25 cellular contexts compared by ENCODE assay signal in genomic region chr20:38834868-38835267, GRCh38. TPM values are rescaled to one million over a fixed set of nuclear protein-coding genes. Genes with fewer than 3 reads are reported as not detected.
DNase-seq lines count a peak whose midpoint lies in the region; ATAC-seq lines count a peak whose summit lies in the region.
"Had no signal": no experiment of that assay in that cellular context is flagged by ENCODE, and none has a peak within 500 bp of the region (broad histone marks: within the 10 kb centered on the region; RNA-seq: fewer than 3 reads in every experiment).

No MANE protein-coding gene starts in this region.

- H3K4me3 Mint-ChIP-seq in activated CD8-positive, alpha-beta memory T cell treated with anti-CD3 and anti-CD28 coated beads, Interleukin-2, amount 10 ng/mL, durations not matched to agents 7 days and 5 days = no peak overlapping the region
- H3K4me3 Mint-ChIP-seq in activated T-helper 2 cell treated with anti-CD3 and anti-CD28 coated beads, Interferon-gamma antibody, Interleukin-2, Interleukin-4, amounts not matched to agents 10 μg/mL and 5 μg/mL and 100 μg/mL, durations not matched to agents 14 hours and 24 hours and 36 hours (ENCODE audit: low read depth) = no peak overlapping the region
- H3K4me3 Mint-ChIP-seq in stimulated activated memory B cell treated with anti-CD40 and anti-IgM and Interleukin-4, amounts not matched to agents 10 μg/mL and 1 μg/mL and 100 μg/mL, for 72 hours = no peak overlapping the region
- peak overlapping the region in 1 of 10 donors; percentile 46 for H3K4me3 Mint-ChIP-seq in naive thymus-derived CD8-positive, alpha-beta T cell
- H3K4me3 Mint-ChIP-seq: activated T-cell treated with anti-CD3 and anti-CD28 coated beads, Interleukin-2, amount 50 U/mL, for 4 hours had no signal

- intact Hi-C loops in activated T-helper 2 cell treated with anti-CD3 and anti-CD28 coated beads, Interferon-gamma antibody, Interleukin-2, Interleukin-4, amounts not matched to agents 10 μg/mL and 5 μg/mL and 100 μg/mL, durations not matched to agents 14 hours and 24 hours and 36 hours (cut with micrococcal nuclease) = no loop called here

- no peak for ATAC-seq in activated CD8-positive, alpha-beta memory T cell treated with anti-CD3 and anti-CD28 coated beads, Interleukin-2, amount 10 ng/mL, durations not matched to agents 7 days and 5 days
- ATAC-seq in HG02610 (IDR thresholded peaks at IDR 0.05; ENCODE audit: unreplicated experiment) (peak; percentile 50), GM18907 (IDR thresholded peaks at IDR 0.05; ENCODE audit: unreplicated experiment) (no peak), HG03108 (IDR thresholded peaks at IDR 0.05; ENCODE audit: unreplicated experiment) (no peak)
- ATAC-seq in stimulated activated memory B cell treated with anti-CD40 and anti-IgM and Interleukin-4, amounts not matched to agents 10 μg/mL and 1 μg/mL and 100 μg/mL, for 72 hours = peak; percentile 52
- no peak for ATAC-seq in naive thymus-derived CD8-positive, alpha-beta T cell
- ATAC-seq: body of pancreas had no signal

- H3K4me1 Mint-ChIP-seq in activated CD8-positive, alpha-beta memory T cell treated with anti-CD3 and anti-CD28 coated beads, Interleukin-2, amount 10 ng/mL, durations not matched to agents 7 days and 5 days = peaks cover 61% of the 10 kb centered on the region
- H3K4me1 Mint-ChIP-seq in activated T-helper 2 cell treated with anti-CD3 and anti-CD28 coated beads, Interferon-gamma antibody, Interleukin-2, Interleukin-4, amounts not matched to agents 10 μg/mL and 5 μg/mL and 100 μg/mL, durations not matched to agents 14 hours and 24 hours and 36 hours (ENCODE audit: low read depth) = peaks cover 62% of the 10 kb centered on the region
- peaks cover 84% of the 10 kb centered on the region for H3K4me1 Mint-ChIP-seq in stimulated activated memory B cell treated with anti-CD40 and anti-IgM and Interleukin-4, amounts not matched to agents 10 μg/mL and 1 μg/mL and 100 μg/mL, for 72 hours
- H3K4me1 Mint-ChIP-seq in naive thymus-derived CD8-positive, alpha-beta T cell = peaks cover 26 to 68% (median 46%) of the 10 kb centered on the region in 4 donors

- CTCF ChIA-PET in activated CD8-positive, alpha-beta memory T cell treated with anti-CD3 and anti-CD28 coated beads, Interleukin-2, amount 10 ng/mL, durations not matched to agents 7 days and 5 days (lab: Charles Lee) = interaction anchor here (1.2 to 2.5 kb wide), 5 partner anchors 15 to 58 kb away, joined by 3 to 10 read pairs (median 4); partner anchors contain the start of gene PPP1R16B

- H3K27ac Mint-ChIP-seq in activated CD8-positive, alpha-beta memory T cell treated with anti-CD3 and anti-CD28 coated beads, Interleukin-2, amount 10 ng/mL, durations not matched to agents 7 days and 5 days = peak overlapping the region; percentile 65
- H3K27ac Mint-ChIP-seq in activated T-helper 2 cell treated with anti-CD3 and anti-CD28 coated beads, Interferon-gamma antibody, Interleukin-2, Interleukin-4, amounts not matched to agents 10 μg/mL and 5 μg/mL and 100 μg/mL, durations not matched to agents 14 hours and 24 hours and 36 hours = peak overlapping the region; percentile 68
- peak overlapping the region; percentile 77 for H3K27ac Mint-ChIP-seq in stimulated activated memory B cell treated with anti-CD40 and anti-IgM and Interleukin-4, amounts not matched to agents 10 μg/mL and 1 μg/mL and 100 μg/mL, for 72 hours
- H3K27ac Mint-ChIP-seq in naive thymus-derived CD8-positive, alpha-beta T cell = peak overlapping the region in 3 of 10 donors; percentile 31 to 55 (median 49)

- DNase-seq in activated CD8-positive, alpha-beta memory T cell treated with anti-CD3 and anti-CD28 coated beads, Interleukin-2, amount 10 ng/mL, durations not matched to agents 7 days and 5 days = peak; percentile 9
- no peak for DNase-seq in activated CD8-positive, alpha-beta memory T cell treated with anti-CD3 and anti-CD28 coated beads for 24 hours
- DNase-seq in activated T-helper 2 cell treated with anti-CD3 and anti-CD28 coated beads, Interferon-gamma antibody, Interleukin-2, Interleukin-4, amounts not matched to agents 10 μg/mL and 5 μg/mL and 100 μg/mL, durations not matched to agents 14 hours and 24 hours and 36 hours (ENCODE audit: low spot score) = no peak
- no peak for DNase-seq in naive thymus-derived CD8-positive, alpha-beta T cell
- DNase-seq: activated naive CD4-positive, alpha-beta T cell treated with Interleukin-2 at 50 U/mL for 16 hours; activated T-cell treated with anti-CD3 and anti-CD28 coated beads, Interleukin-2, amount 50 U/mL, for 4 hours; body of pancreas; cerebellar nuclear complex; dermis blood vessel endothelial cell; DMS153; foreskin fibroblast; H7; islet precursor cell; left ventricle myocardium inferior; mesendoderm; NCI-H1417 treated with DMSO at 0.1 percent for 48 hours; NCI-H226; NCI-H69; Peyer's patch; small intestine; transverse colon had no signal

- no peaks in the 10 kb centered on the region for H3K27me3 Mint-ChIP-seq in activated CD8-positive, alpha-beta memory T cell treated with anti-CD3 and anti-CD28 coated beads, Interleukin-2, amount 10 ng/mL, durations not matched to agents 7 days and 5 days
- H3K27me3 Mint-ChIP-seq in activated T-helper 2 cell treated with anti-CD3 and anti-CD28 coated beads, Interferon-gamma antibody, Interleukin-2, Interleukin-4, amounts not matched to agents 10 μg/mL and 5 μg/mL and 100 μg/mL, durations not matched to agents 14 hours and 24 hours and 36 hours (ENCODE audit: low read depth) = no peaks in the 10 kb centered on the region
- no peaks in the 10 kb centered on the region for H3K27me3 Mint-ChIP-seq in stimulated activated memory B cell treated with anti-CD40 and anti-IgM and Interleukin-4, amounts not matched to agents 10 μg/mL and 1 μg/mL and 100 μg/mL, for 72 hours
- H3K27me3 Mint-ChIP-seq in naive thymus-derived CD8-positive, alpha-beta T cell = no peaks in the 10 kb centered on the region

- H3K36me3 Mint-ChIP-seq in activated CD8-positive, alpha-beta memory T cell treated with anti-CD3 and anti-CD28 coated beads, Interleukin-2, amount 10 ng/mL, durations not matched to agents 7 days and 5 days = peaks cover 54% of the 10 kb centered on the region
- H3K36me3 Mint-ChIP-seq in activated T-helper 2 cell treated with anti-CD3 and anti-CD28 coated beads, Interferon-gamma antibody, Interleukin-2, Interleukin-4, amounts not matched to agents 10 μg/mL and 5 μg/mL and 100 μg/mL, durations not matched to agents 14 hours and 24 hours and 36 hours (ENCODE audit: low read depth) = peaks cover 78% of the 10 kb centered on the region
- H3K36me3 Mint-ChIP-seq in stimulated activated memory B cell treated with anti-CD40 and anti-IgM and Interleukin-4, amounts not matched to agents 10 μg/mL and 1 μg/mL and 100 μg/mL, for 72 hours = peaks cover 70% of the 10 kb centered on the region
- peaks cover 0 to 35% (median 13%) of the 10 kb centered on the region in 3 donors for H3K36me3 Mint-ChIP-seq in naive thymus-derived CD8-positive, alpha-beta T cell

- H3K9me3 Mint-ChIP-seq in activated CD8-positive, alpha-beta memory T cell treated with anti-CD3 and anti-CD28 coated beads, Interleukin-2, amount 10 ng/mL, durations not matched to agents 7 days and 5 days (ENCODE audit: low read depth) = no peaks in the 10 kb centered on the region
- H3K9me3 Mint-ChIP-seq in activated T-helper 2 cell treated with anti-CD3 and anti-CD28 coated beads, Interferon-gamma antibody, Interleukin-2, Interleukin-4, amounts not matched to agents 10 μg/mL and 5 μg/mL and 100 μg/mL, durations not matched to agents 14 hours and 24 hours and 36 hours = no peaks in the 10 kb centered on the region
- H3K9me3 Mint-ChIP-seq in stimulated activated memory B cell treated with anti-CD40 and anti-IgM and Interleukin-4, amounts not matched to agents 10 μg/mL and 1 μg/mL and 100 μg/mL, for 72 hours = no peaks in the 10 kb centered on the region
- H3K9me3 Mint-ChIP-seq in naive thymus-derived CD8-positive, alpha-beta T cell = no peaks in the 10 kb centered on the region
- H3K9me3 Mint-ChIP-seq: activated T-cell treated with anti-CD3 and anti-CD28 coated beads, Interleukin-2, amount 50 U/mL, for 4 hours had no signal

- POLR2A ChIA-PET in naive thymus-derived CD8-positive, alpha-beta T cell (lab: Charles Lee) = interaction anchor here (0.6 to 1.6 kb wide), 4 partner anchors 12 to 167 kb away, joined by 3 to 7 read pairs (median 4); no protein-coding TSS in a partner anchor

RNA-seq across cellular contexts. Expression of gene PPP1R16B, which starts 29.4 kb away (rescaled TPM):
- total RNA-seq in activated CD8-positive, alpha-beta memory T cell treated with anti-CD3 and anti-CD28 coated beads, Interleukin-2, amount 10 ng/mL, durations not matched to agents 7 days and 5 days = 100 to 1,000 TPM in 1 of 2 experiments, 10 to 100 TPM in 1; 86.5 to 128 TPM
- total RNA-seq in activated T-helper 2 cell treated with anti-CD3 and anti-CD28 coated beads, Interferon-gamma antibody, Interleukin-2, Interleukin-4, amounts not matched to agents 10 μg/mL and 5 μg/mL and 100 μg/mL, durations not matched to agents 14 hours and 24 hours and 36 hours = 109 and 111 TPM in 2 replicates
- 10 to 100 TPM; 31.4 to 33.6 TPM for total RNA-seq in naive thymus-derived CD8-positive, alpha-beta T cell
- polyA plus RNA-seq in naive thymus-derived CD8-positive, alpha-beta T cell = 10 to 100 TPM in 2 of 3 donors, 1 to 10 TPM in 1; 9.7 to 15.6 (median 13.4) TPM

Comparison
In these comparisons a context has a peak if more than half of its experiments do, and no peak if none do; other contexts are left out.
1. ATAC-seq: peak in HG02610 (single experiment) and stimulated activated memory B cell treated with anti-CD40 and anti-IgM and Interleukin-4, amounts not matched to agents 10 μg/mL and 1 μg/mL and 100 μg/mL, for 72 hours (single experiment); none in activated CD8-positive, alpha-beta memory T cell treated with anti-CD3 and anti-CD28 coated beads, Interleukin-2, amount 10 ng/mL, durations not matched to agents 7 days and 5 days (single experiment), GM18907 (single experiment), HG03108 (single experiment) and naive thymus-derived CD8-positive, alpha-beta T cell (0 of 2).